In genomic region chr17:63932008-63932561, GRCh38 we compare ENCODE assay signal across 8 cellular contexts. TPM values are rescaled to one million over a fixed set of nuclear protein-coding genes. Genes with fewer than 3 reads are reported as not detected.
DNase-seq lines count a peak whose midpoint lies in the region; ATAC-seq and TF ChIP-seq lines count a peak whose summit lies in the region.

TSS of gene CD79B (minus strand) at chr17:63932331. CDS start at chr17:63932261, 70 bp downstream.

- TF ChIP-seq CTCF in neural crest cell (conservative IDR thresholded peaks at IDR 0.05), result no peak
- TF ChIP-seq CTCF in endothelial cell (IDR thresholded peaks at IDR 0.05; ENCODE audit: unreplicated experiment), result no peak

- peaks cover 28% of the 10 kb centered on the region for H3K4me1 Mint-ChIP-seq in activated T-cell treated with anti-CD3 and anti-CD28 coated beads, Interleukin-2, amount 50 U/mL, for 24 hours (ENCODE audit: low read depth)
- peaks cover 7% of the 10 kb centered on the region for H3K4me1 Mint-ChIP-seq in neural crest cell
- peaks cover 5% of the 10 kb centered on the region for H3K4me1 Mint-ChIP-seq in endothelial cell (ENCODE audit: unreplicated experiment)

- DNase-seq in activated gamma-delta T cell treated with Interleukin-2 at 50 U/mL for 16 hours (peak; percentile 21), activated gamma-delta T cell (lab: John Stamatoyannopoulos, UW) (no peak), neural crest cell (ENCODE audit: low read depth, low spot score) (no peak), ecto neural progenitor cell (ENCODE audit: low spot score) (no peak), endothelial cell (ENCODE audit: low spot score) (no peak), NOMO-1 treated with DMSO at 0.1 percent for 48 hours (lab: John Stamatoyannopoulos, UW; ENCODE audit: unreplicated experiment) (no peak)
- peak; percentile 70 for DNase-seq in activated T-cell treated with anti-CD3 and anti-CD28 coated beads, Interleukin-2, amount 50 U/mL, for 24 hours

- H3K27me3 Mint-ChIP-seq in activated T-cell treated with anti-CD3 and anti-CD28 coated beads, Interleukin-2, amount 50 U/mL, for 24 hours, result no peaks in the 10 kb centered on the region
- no peaks in the 10 kb centered on the region for H3K27me3 Mint-ChIP-seq in neural crest cell (ENCODE audit: low read depth)
- H3K27me3 Mint-ChIP-seq in endothelial cell (ENCODE audit: unreplicated experiment), result peaks cover 6% of the 10 kb centered on the region

- H3K36me3 Mint-ChIP-seq in activated T-cell treated with anti-CD3 and anti-CD28 coated beads, Interleukin-2, amount 50 U/mL, for 24 hours (ENCODE audit: low read depth), result peaks cover 12% of the 10 kb centered on the region
- H3K36me3 Mint-ChIP-seq in neural crest cell (ENCODE audit: low read depth) (no peaks in the 10 kb centered on the region), endothelial cell (ENCODE audit: low read depth, unreplicated experiment) (no peaks in the 10 kb centered on the region)

- H3K4me3 Mint-ChIP-seq in activated T-cell treated with anti-CD3 and anti-CD28 coated beads, Interleukin-2, amount 50 U/mL, for 24 hours, result peak within 1 kb of the TSS; percentile 90
- H3K4me3 Mint-ChIP-seq in neural crest cell (no peak within 1 kb of the TSS), endothelial cell (ENCODE audit: unreplicated experiment) (no peak within 1 kb of the TSS)

- peak within 1 kb of the TSS; percentile 95 for H3K27ac Mint-ChIP-seq in activated T-cell treated with anti-CD3 and anti-CD28 coated beads, Interleukin-2, amount 50 U/mL, for 24 hours
- H3K27ac Mint-ChIP-seq in neural crest cell (ENCODE audit: unreplicated experiment) (peak within 1 kb of the TSS; percentile 57), endothelial cell (ENCODE audit: unreplicated experiment) (no peak within 1 kb of the TSS)

- peak; percentile 79 for ATAC-seq in HG03159 (IDR thresholded peaks at IDR 0.05; ENCODE audit: unreplicated experiment)

- H3K9me3 Mint-ChIP-seq in activated T-cell treated with anti-CD3 and anti-CD28 coated beads, Interleukin-2, amount 50 U/mL, for 24 hours, result no peaks in the 10 kb centered on the region
- no peaks in the 10 kb centered on the region for H3K9me3 Mint-ChIP-seq in neural crest cell
- H3K9me3 Mint-ChIP-seq in endothelial cell (ENCODE audit: unreplicated experiment), result no peaks in the 10 kb centered on the region

RNA-seq across cellular contexts. Expression of gene CD79B, which starts in this region (rescaled TPM):
- total RNA-seq in neural crest cell (0.86 and 1.0 TPM in 2 replicates), endothelial cell (ENCODE audit: unreplicated experiment) (3.4 TPM)

Comparison
In these comparisons a context has a peak if more than half of its experiments do, and no peak if none do; other contexts are left out.
1. DNase-seq: peak in activated gamma-delta T cell treated with Interleukin-2 at 50 U/mL for 16 hours (single experiment) and activated T-cell treated with anti-CD3 and anti-CD28 coated beads, Interleukin-2, amount 50 U/mL, for 24 hours (single experiment); none in activated gamma-delta T cell (single experiment), neural crest cell (single experiment), ecto neural progenitor cell (single experiment), endothelial cell (single experiment) and NOMO-1 treated with DMSO at 0.1 percent for 48 hours (single experiment).